Comparison of ENCODE assay signal across 15 cellular contexts in genomic region chr7:105638942-105639495, GRCh38. TPM values are rescaled to one million over a fixed set of nuclear protein-coding genes. Genes with fewer than 3 reads are reported as not detected.
DNase-seq lines count a peak whose midpoint lies in the region; ATAC-seq and TF ChIP-seq lines count a peak whose summit lies in the region.
"Had no signal": no experiment of that assay in that cellular context is flagged by ENCODE, and none has a peak within 500 bp of the region (broad histone marks: within the 10 kb centered on the region; RNA-seq: fewer than 3 reads in every experiment).

No MANE protein-coding gene starts in this region.

- H3K27me3 Mint-ChIP-seq in MCF 10A (ENCODE audit: insufficient read depth, unreplicated experiment) (no peaks in the 10 kb centered on the region), type B pancreatic cell (no peaks in the 10 kb centered on the region)
- H3K27me3 Mint-ChIP-seq: activated CD4-positive, alpha-beta T cell treated with anti-CD3 and anti-CD28 coated beads, Interleukin-2, amount 10 ng/mL, durations not matched to agents 7 days and 5 days had no signal

- H3K27ac Mint-ChIP-seq in MCF 10A (ENCODE audit: low read depth, unreplicated experiment): no peak overlapping the region
- H3K27ac Mint-ChIP-seq in type B pancreatic cell: peak overlapping the region; percentile 88
- H3K27ac Mint-ChIP-seq: activated CD4-positive, alpha-beta T cell treated with anti-CD3 and anti-CD28 coated beads, Interleukin-2, amount 10 ng/mL, durations not matched to agents 7 days and 5 days had no signal

- no peak for TF ChIP-seq POLR2A in body of pancreas (IDR thresholded peaks at IDR 0.05)

- no peak overlapping the region for H3K4me3 ChIP-seq in body of pancreas
- H3K4me3 ChIP-seq: coronary artery had no signal

- no peaks in the 10 kb centered on the region for H3K27me3 ChIP-seq in body of pancreas
- H3K27me3 ChIP-seq: foreskin keratinocyte had no signal

- 79 to 86% methylated on average over 21 to 23 of the region's 23 CpGs for WGBS in body of pancreas, 2 donors

- H3K36me3 Mint-ChIP-seq in MCF 10A (ENCODE audit: insufficient read depth, unreplicated experiment): peaks cover 10% of the 10 kb centered on the region
- peaks cover 7% of the 10 kb centered on the region for H3K36me3 Mint-ChIP-seq in type B pancreatic cell

- no peaks in the 10 kb centered on the region for H3K9me3 ChIP-seq in body of pancreas

- no peaks in the 10 kb centered on the region for H3K9me3 Mint-ChIP-seq in MCF 10A (ENCODE audit: unreplicated experiment)
- no peaks in the 10 kb centered on the region for H3K9me3 Mint-ChIP-seq in type B pancreatic cell
- H3K9me3 Mint-ChIP-seq: activated CD4-positive, alpha-beta T cell treated with anti-CD3 and anti-CD28 coated beads, Interleukin-2, amount 10 ng/mL, durations not matched to agents 7 days and 5 days had no signal

- no TSS peak for BruUV-seq in MCF 10A (replicated peaks; lab: Mats Ljungman, UMichigan)

- H3K4me1 Mint-ChIP-seq in MCF 10A (ENCODE audit: insufficient read depth, unreplicated experiment): no peaks in the 10 kb centered on the region
- peaks cover 25% of the 10 kb centered on the region for H3K4me1 Mint-ChIP-seq in type B pancreatic cell (ENCODE audit: unreplicated experiment)

- ATAC-seq in HG02885 (IDR thresholded peaks at IDR 0.05; ENCODE audit: poor library complexity, unreplicated experiment) (no peak), body of pancreas (no peak)
- ATAC-seq: foreskin keratinocyte had no signal

- in situ Hi-C loops in T47D (cut with HindIII; ENCODE audit: low pct_unique_long_range_greater_than_20kb, low sequenced_read_pairs): no loop called here

- H3K4me1 ChIP-seq in body of pancreas: no peaks in the 10 kb centered on the region
- H3K4me1 ChIP-seq: foreskin keratinocyte had no signal

- CTCF ChIA-PET in MCF 10A (lab: Yijun Ruan, JAX): interaction anchor here (1.1 kb wide), 1 partner anchor 13 kb away, joined by 3 read pairs; no protein-coding TSS in a partner anchor

- TF ChIP-seq CTCF in MCF 10A (IDR thresholded peaks at IDR 0.05; ENCODE audit: unreplicated experiment): no peak
- no peak for TF ChIP-seq CTCF in VCaP (conservative IDR thresholded peaks at IDR 0.05)
- no peak for TF ChIP-seq CTCF in type B pancreatic cell (conservative IDR thresholded peaks at IDR 0.05)
- no peak for TF ChIP-seq CTCF in body of pancreas (IDR thresholded peaks at IDR 0.05)

- H3K27ac ChIP-seq in VCaP (peak overlapping the region; percentile 31; the same call in 1 of the 2 replicates), body of pancreas (no peak overlapping the region)
- H3K27ac ChIP-seq: coronary artery, foreskin keratinocyte had no signal

- no peak overlapping the region for H3K4me3 Mint-ChIP-seq in MCF 10A (ENCODE audit: unreplicated experiment)
- H3K4me3 Mint-ChIP-seq in type B pancreatic cell: peak overlapping the region; percentile 82
- H3K4me3 Mint-ChIP-seq: activated CD4-positive, alpha-beta T cell treated with anti-CD3 and anti-CD28 coated beads, Interleukin-2, amount 10 ng/mL, durations not matched to agents 7 days and 5 days had no signal

- peak; percentile 29 to 81 for DNase-seq in T47D (ENCODE audit: low read depth in 1 of 2, low spot score in 1 of 2)
- DNase-seq in MCF 10A (ENCODE audit: unreplicated experiment): no peak
- DNase-seq in islet precursor cell: peak; percentile 78
- DNase-seq in type B pancreatic cell (ENCODE audit: extremely low spot score, unreplicated experiment): no peak
- no peak for DNase-seq in stimulated activated CD4-positive, alpha-beta T cell treated with anti-CD3 and anti-CD28 coated beads, Interleukin-4, amount 100 ng/mL, for 24 hours
- no peak for DNase-seq in body of pancreas
- DNase-seq: activated CD4-positive, alpha-beta T cell treated with anti-CD3 and anti-CD28 coated beads, Interleukin-2, amount 10 ng/mL, durations not matched to agents 7 days and 5 days; activated gamma-delta T cell; foreskin keratinocyte; GOT3; NCI-H1694 treated with DMSO at 0.1 percent for 48 hours had no signal

- H3K36me3 ChIP-seq in body of pancreas (replicated peaks in 1 of 2; ENCODE audit: insufficient read depth in 1 of 2, low read depth in 2 of 2): peaks cover 0 to 6% of the 10 kb centered on the region in 2 donors

- intact Hi-C loops in MCF 10A (cut with micrococcal nuclease): no loop called here
- intact Hi-C loops in body of pancreas (cut with DNase I): no loop called here

- POLR2A ChIA-PET in MCF 10A (lab: Yijun Ruan, JAX): no interaction called here

RNA-seq across cellular contexts. Expression of gene EFCAB10, which starts 57.7 kb away (rescaled TPM):
- total RNA-seq in MCF 10A (2022) (not detected in 2 replicates), type B pancreatic cell (ENCODE audit: low replicate concordance) (2.0 TPM in 1 of 2 replicates, not detected in the other), body of pancreas (not detected)
- total RNA-seq: activated CD4-positive, alpha-beta T cell treated with anti-CD3 and anti-CD28 coated beads, Interleukin-2, amount 10 ng/mL, durations not matched to agents 7 days and 5 days; SK-MEL-5 had no signal

Comparison
In these comparisons a context has a peak if more than half of its experiments do, and no peak if none do; other contexts are left out.
1. DNase-seq: peak in T47D (2 of 2) and islet precursor cell (single experiment); none in MCF 10A (single experiment), type B pancreatic cell (single experiment), stimulated activated CD4-positive, alpha-beta T cell treated with anti-CD3 and anti-CD28 coated beads, Interleukin-4, amount 100 ng/mL, for 24 hours (single experiment) and body of pancreas (0 of 4).